Comparison of ENCODE assay signal across 1 cellular context in the genomic region with DNA sequence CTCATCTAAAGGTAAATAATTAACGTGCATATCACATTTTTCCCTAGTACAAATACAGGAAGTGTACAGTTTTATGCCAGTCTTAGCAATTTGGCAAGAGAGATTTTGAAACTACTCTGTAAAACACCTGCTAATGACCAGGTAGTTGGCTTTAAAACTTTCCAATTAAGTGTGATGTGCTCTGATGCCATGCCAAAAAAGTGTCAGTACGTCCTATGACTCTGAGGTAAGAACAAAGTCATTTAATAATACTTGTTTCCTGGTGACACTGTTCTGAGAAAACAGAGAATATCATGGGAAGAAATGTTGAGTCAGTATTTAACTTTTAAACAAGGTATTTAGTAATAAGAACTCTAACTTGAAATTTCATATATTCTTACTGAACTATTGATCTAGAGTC.
TF ChIP-seq lines count a peak whose summit lies in the region.

No MANE protein-coding gene starts in this region.

TF ChIP-seq in HepG2, 621 proteins besides CTCF, POLR2A, EP300 and RAD21 (continued from another document):
- TF ChIP-seq, protein P1, sequence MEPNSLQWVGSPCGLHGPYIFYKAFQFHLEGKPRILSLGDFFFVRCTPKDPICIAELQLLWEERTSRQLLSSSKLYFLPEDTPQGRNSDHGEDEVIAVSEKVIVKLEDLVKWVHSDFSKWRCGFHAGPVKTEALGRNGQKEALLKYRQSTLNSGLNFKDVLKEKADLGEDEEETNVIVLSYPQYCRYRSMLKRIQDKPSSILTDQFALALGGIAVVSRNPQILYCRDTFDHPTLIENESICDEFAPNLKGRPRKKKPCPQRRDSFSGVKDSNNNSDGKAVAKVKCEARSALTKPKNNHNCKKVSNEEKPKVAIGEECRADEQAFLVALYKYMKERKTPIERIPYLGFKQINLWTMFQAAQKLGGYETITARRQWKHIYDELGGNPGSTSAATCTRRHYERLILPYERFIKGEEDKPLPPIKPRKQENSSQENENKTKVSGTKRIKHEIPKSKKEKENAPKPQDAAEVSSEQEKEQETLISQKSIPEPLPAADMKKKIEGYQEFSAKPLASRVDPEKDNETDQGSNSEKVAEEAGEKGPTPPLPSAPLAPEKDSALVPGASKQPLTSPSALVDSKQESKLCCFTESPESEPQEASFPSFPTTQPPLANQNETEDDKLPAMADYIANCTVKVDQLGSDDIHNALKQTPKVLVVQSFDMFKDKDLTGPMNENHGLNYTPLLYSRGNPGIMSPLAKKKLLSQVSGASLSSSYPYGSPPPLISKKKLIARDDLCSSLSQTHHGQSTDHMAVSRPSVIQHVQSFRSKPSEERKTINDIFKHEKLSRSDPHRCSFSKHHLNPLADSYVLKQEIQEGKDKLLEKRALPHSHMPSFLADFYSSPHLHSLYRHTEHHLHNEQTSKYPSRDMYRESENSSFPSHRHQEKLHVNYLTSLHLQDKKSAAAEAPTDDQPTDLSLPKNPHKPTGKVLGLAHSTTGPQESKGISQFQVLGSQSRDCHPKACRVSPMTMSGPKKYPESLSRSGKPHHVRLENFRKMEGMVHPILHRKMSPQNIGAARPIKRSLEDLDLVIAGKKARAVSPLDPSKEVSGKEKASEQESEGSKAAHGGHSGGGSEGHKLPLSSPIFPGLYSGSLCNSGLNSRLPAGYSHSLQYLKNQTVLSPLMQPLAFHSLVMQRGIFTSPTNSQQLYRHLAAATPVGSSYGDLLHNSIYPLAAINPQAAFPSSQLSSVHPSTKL (CRISPR knock-in tag; IDR thresholded peaks at IDR 0.05), result 0 out of 2 replicates have a peak, but pooled peaks have one; percentile 13
- TF ChIP-seq ASH2L (IDR thresholded peaks at IDR 0.05; ENCODE audit: insufficient read length, low read depth, low read length), result no peak
- no peak for TF ChIP-seq ZC3H13 (CRISPR knock-in tag; IDR thresholded peaks at IDR 0.05)
- TF ChIP-seq, protein P2, sequence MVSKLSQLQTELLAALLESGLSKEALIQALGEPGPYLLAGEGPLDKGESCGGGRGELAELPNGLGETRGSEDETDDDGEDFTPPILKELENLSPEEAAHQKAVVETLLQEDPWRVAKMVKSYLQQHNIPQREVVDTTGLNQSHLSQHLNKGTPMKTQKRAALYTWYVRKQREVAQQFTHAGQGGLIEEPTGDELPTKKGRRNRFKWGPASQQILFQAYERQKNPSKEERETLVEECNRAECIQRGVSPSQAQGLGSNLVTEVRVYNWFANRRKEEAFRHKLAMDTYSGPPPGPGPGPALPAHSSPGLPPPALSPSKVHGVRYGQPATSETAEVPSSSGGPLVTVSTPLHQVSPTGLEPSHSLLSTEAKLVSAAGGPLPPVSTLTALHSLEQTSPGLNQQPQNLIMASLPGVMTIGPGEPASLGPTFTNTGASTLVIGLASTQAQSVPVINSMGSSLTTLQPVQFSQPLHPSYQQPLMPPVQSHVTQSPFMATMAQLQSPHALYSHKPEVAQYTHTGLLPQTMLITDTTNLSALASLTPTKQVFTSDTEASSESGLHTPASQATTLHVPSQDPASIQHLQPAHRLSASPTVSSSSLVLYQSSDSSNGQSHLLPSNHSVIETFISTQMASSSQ (IDR thresholded peaks at IDR 0.05; ENCODE audit: low read depth), result peak; percentile 68
- TF ChIP-seq, protein P2 (CRISPR knock-in tag; IDR thresholded peaks at IDR 0.05; ENCODE audit: borderline replicate concordance), result no peak
- TF ChIP-seq HDAC2 (CRISPR knock-in tag; IDR thresholded peaks at IDR 0.05), result no peak
- TF ChIP-seq ZNF598 (CRISPR knock-in tag; IDR thresholded peaks at IDR 0.05; ENCODE audit: borderline replicate concordance), result no peak
TF ChIP-seq in HepG2: peak in this region for 4.
